ENCODE assay signal across 9 cellular contexts in the genomic region with DNA sequence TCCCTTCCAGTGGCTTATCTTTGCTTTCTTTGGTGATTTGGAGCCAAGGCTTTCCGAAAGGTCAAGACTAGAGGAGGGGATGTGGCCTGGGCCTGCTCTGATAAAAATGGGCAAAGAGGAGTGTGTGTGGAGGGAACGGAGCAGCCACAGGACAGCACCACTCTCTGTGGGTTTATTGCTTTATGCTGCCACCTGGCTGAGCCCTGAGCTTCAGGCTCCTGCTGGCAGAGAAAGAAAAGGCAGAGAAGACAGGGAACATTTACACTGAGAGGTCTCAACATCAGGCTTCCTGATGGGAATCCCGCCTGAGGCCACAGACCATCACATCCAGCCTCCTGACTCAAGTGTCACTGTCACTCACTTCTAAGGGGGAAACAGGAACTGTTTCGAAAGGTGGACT. TPM values are rescaled to one million over a fixed set of nuclear protein-coding genes. Genes with fewer than 3 reads are reported as not detected.
DNase-seq lines count a peak whose midpoint lies in the region; ATAC-seq and TF ChIP-seq lines count a peak whose summit lies in the region.
"Had no signal": no experiment of that assay in that cellular context is flagged by ENCODE, and none has a peak within 500 bp of the region (broad histone marks: within the 10 kb centered on the region; RNA-seq: fewer than 3 reads in every experiment).

No MANE protein-coding gene starts in this region.

- no peak for TF ChIP-seq EP300 in SK-N-SH (IDR thresholded peaks at IDR 0.05; ENCODE audit: borderline replicate concordance in 1 of 2, low read depth in 1 of 2, low read length in 1 of 2)

- CTCF ChIA-PET in SK-N-SH (lab: Yijun Ruan, JAX), result interaction anchor here (1.0 to 3.1 kb wide), 9 partner anchors 9 to 836 kb away, joined by 3 to 25 read pairs (median 4); no protein-coding TSS in a partner anchor

- H3K4me2 ChIP-seq in SK-N-SH, result no peak overlapping the region

- H3K9me3 ChIP-seq in SK-N-SH, result no peaks in the 10 kb centered on the region

- no peak overlapping the region for H2AFZ ChIP-seq in SK-N-SH (ENCODE audit: low read depth)

- POLR2A ChIA-PET in SK-N-SH (lab: Yijun Ruan, JAX), result no interaction called here
- POLR2A ChIA-PET in naive thymus-derived CD8-positive, alpha-beta T cell (lab: Charles Lee), result no interaction called here

- peak; percentile 16 for DNase-seq in NCI-H146 (lab: John Stamatoyannopoulos, UW)
- DNase-seq in NCI-H146 treated with DMSO at 0.1 percent for 48 hours (lab: John Stamatoyannopoulos, UW; ENCODE audit: unreplicated experiment), result no peak
- DNase-seq in SK-N-SH, result no peak
- peak; percentile 23 for DNase-seq in fibroblast of villous mesenchyme (ENCODE audit: low read depth)
- no peak for DNase-seq in retinal pigment epithelial cell (ENCODE audit: low read depth)
- no peak for DNase-seq in SW 1271 (lab: John Stamatoyannopoulos, UW)
- no peak for DNase-seq in naive thymus-derived CD8-positive, alpha-beta T cell
- DNase-seq: activated B cell treated with CpG ODN at 0.5 μM for 24 hours had no signal

- H3K4me1 ChIP-seq in SK-N-SH (ENCODE audit: control insufficient read depth in 1 of 2, insufficient read depth in 2 of 2, low read depth in 1 of 2, low read length in 1 of 2), result no peaks in the 10 kb centered on the region

- no peak for ATAC-seq in HG02571 (IDR thresholded peaks at IDR 0.05; ENCODE audit: unreplicated experiment)
- no peak for ATAC-seq in naive thymus-derived CD8-positive, alpha-beta T cell

- peaks cover 0 to 7% (median 0%) of the 10 kb centered on the region in 9 donors for H3K9me3 Mint-ChIP-seq in naive thymus-derived CD8-positive, alpha-beta T cell
- H3K9me3 Mint-ChIP-seq: activated B cell treated with CpG ODN at 0.5 μM for 24 hours had no signal

- H3K27ac ChIP-seq in SK-N-SH (ENCODE audit: low read depth in 2 of 2, low read length in 1 of 2), result no peak overlapping the region

- no peaks in the 10 kb centered on the region for H4K20me1 ChIP-seq in SK-N-SH (ENCODE audit: insufficient read depth)

- H3F3A ChIP-seq in SK-N-SH (replicated peaks; ENCODE audit: insufficient read depth), result no peaks in the 10 kb centered on the region

- H3K27ac Mint-ChIP-seq in naive thymus-derived CD8-positive, alpha-beta T cell, result no peak overlapping the region
- H3K27ac Mint-ChIP-seq: activated B cell treated with CpG ODN at 0.5 μM for 24 hours had no signal

- H3K27me3 Mint-ChIP-seq in naive thymus-derived CD8-positive, alpha-beta T cell, result peaks cover 20 to 56% (median 29%) of the 10 kb centered on the region in 5 donors

- no peaks in the 10 kb centered on the region for H3K4me1 Mint-ChIP-seq in naive thymus-derived CD8-positive, alpha-beta T cell
- H3K4me1 Mint-ChIP-seq: activated B cell treated with CpG ODN at 0.5 μM for 24 hours had no signal

- TF ChIP-seq CTCF in SK-N-SH (IDR thresholded peaks at IDR 0.05) (peak; percentile 25), fibroblast of villous mesenchyme (IDR thresholded peaks at IDR 0.05; ENCODE audit: insufficient read depth, low read depth, low read length) (peak; percentile 44), retinal pigment epithelial cell (conservative IDR thresholded peaks at IDR 0.05; ENCODE audit: low read depth, low read length) (peak; percentile 53)

- H3K36me3 Mint-ChIP-seq in naive thymus-derived CD8-positive, alpha-beta T cell, result peaks cover 0 to 5% (median 0%) of the 10 kb centered on the region in 3 donors

- peak; percentile 66 for TF ChIP-seq RAD21 in SK-N-SH (IDR thresholded peaks at IDR 0.05; ENCODE audit: low read length)

- H3K79me2 ChIP-seq in SK-N-SH (ENCODE audit: insufficient read depth), result no peaks in the 10 kb centered on the region

- H3K27me3 ChIP-seq in SK-N-SH (ENCODE audit: insufficient read depth), result peaks cover 40% of the 10 kb centered on the region; the same call in 1 of the 2 replicates

- H3K9me2 ChIP-seq in SK-N-SH, result no peaks in the 10 kb centered on the region

- H3K36me3 ChIP-seq in SK-N-SH (replicated peaks in 1 of 2; ENCODE audit: control insufficient read depth in 1 of 2, insufficient read depth in 2 of 2, low read length in 1 of 2), result no peaks in the 10 kb centered on the region

- no peak overlapping the region for H3K4me3 ChIP-seq in SK-N-SH (ENCODE audit: low read depth in 2 of 2, low read length in 1 of 2)
- H3K4me3 ChIP-seq in fibroblast of villous mesenchyme (ENCODE audit: low read depth, low read length), result no peak overlapping the region
- no peak overlapping the region for H3K4me3 ChIP-seq in retinal pigment epithelial cell (ENCODE audit: low read length)

- H3K4me3 Mint-ChIP-seq in naive thymus-derived CD8-positive, alpha-beta T cell, result no peak overlapping the region
- H3K4me3 Mint-ChIP-seq: activated B cell treated with CpG ODN at 0.5 μM for 24 hours had no signal

- H3K9ac ChIP-seq in SK-N-SH, result no peak overlapping the region

- 3% methylated on average over 4 of the region's 4 CpGs for WGBS in SK-N-SH (ENCODE audit: low lambda C conversion rate)

TF ChIP-seq in SK-N-SH, 30 proteins besides CTCF, POLR2A, EP300 and RAD21:
- TF ChIP-seq FOXJ3 (CRISPR knock-in tag; IDR thresholded peaks at IDR 0.05) (no peak), SMC3 (IDR thresholded peaks at IDR 0.05; ENCODE audit: low read depth, low read length) (peak; percentile 47)

RNA-seq across cellular contexts. Expression of a gene that starts 9.2 kb away (rescaled TPM):
- polyA plus RNA-seq in SK-N-SH (2012; rRNA removed), result not detected in 2 replicates
- not detected in 2 replicates for polyA plus RNA-seq in SK-N-SH (2012; cell fraction: cytosol; rRNA removed)
- not detected in 2 replicates for polyA plus RNA-seq in SK-N-SH (2012; cell fraction: nucleus; rRNA removed)
- total RNA-seq in fibroblast of villous mesenchyme, result not detected in 2 replicates
- total RNA-seq in naive thymus-derived CD8-positive, alpha-beta T cell, result not detected
- not detected for polyA plus RNA-seq in naive thymus-derived CD8-positive, alpha-beta T cell
- total RNA-seq: activated B cell treated with CpG ODN at 0.5 μM for 24 hours had no signal

Comparison
In these comparisons a context has a peak if more than half of its experiments do, and no peak if none do; other contexts are left out.
1. DNase-seq: peak in NCI-H146 (single experiment) and fibroblast of villous mesenchyme (single experiment); none in NCI-H146 treated with DMSO at 0.1 percent for 48 hours (single experiment), SK-N-SH (single experiment), retinal pigment epithelial cell (single experiment), SW 1271 (0 of 2) and naive thymus-derived CD8-positive, alpha-beta T cell (0 of 10).
2. Peak in every context shown above with its lines, with median percentiles within 50 percentile points of each other: CTCF ChIP-seq.